ENCODE assay signal across 24 cellular contexts in the genomic region with DNA sequence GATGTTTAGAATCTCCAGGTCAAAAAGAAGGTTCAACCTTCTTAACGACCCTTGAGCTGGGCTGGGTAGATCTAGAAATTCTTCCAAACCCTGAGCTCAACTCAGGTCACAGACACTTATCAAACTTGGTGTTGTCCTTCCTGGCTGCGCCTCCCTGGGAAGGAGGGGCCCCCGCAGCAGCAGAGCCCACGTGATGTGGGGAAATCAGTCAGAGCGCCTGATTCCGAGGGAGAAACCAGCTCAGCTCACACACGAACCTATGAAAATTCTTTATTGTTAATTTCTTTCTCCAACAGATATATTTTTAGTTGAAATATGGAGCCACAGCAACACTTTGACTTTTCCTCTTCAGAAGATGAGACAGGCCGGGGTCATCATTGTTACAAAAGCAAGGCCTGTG. TPM values are rescaled to one million over a fixed set of nuclear protein-coding genes. Genes with fewer than 3 reads are reported as not detected.
DNase-seq lines count a peak whose midpoint lies in the region; TF ChIP-seq lines count a peak whose summit lies in the region.
"Had no signal": no experiment of that assay in that cellular context is flagged by ENCODE, and none has a peak within 500 bp of the region (broad histone marks: within the 10 kb centered on the region; RNA-seq: fewer than 3 reads in every experiment).

No MANE protein-coding gene starts in this region.

- H3K4me1 Mint-ChIP-seq in nephron progenitor cell, result peaks cover 47% of the 10 kb centered on the region
- H3K4me1 Mint-ChIP-seq in activated naive CD4-positive, alpha-beta T cell treated with anti-CD3 and anti-CD28 coated beads for 36 hours (ENCODE audit: low read depth), result peaks cover 9% of the 10 kb centered on the region

- H3K27ac ChIP-seq in BLaER1 treated with 17β-estradiol and CSF1 and Interleukin-3, amounts not matched to agents 10 nM and 100 nM, result no peak overlapping the region; a peak in 1 of 22 replicates
- H3K27ac ChIP-seq in OCI-LY1 (ENCODE audit: low read depth, low read length, poor library complexity, severe bottlenecking) (peak overlapping the region; percentile 100), angular gyrus (ENCODE audit: low read depth, low read length) (peak overlapping the region; percentile 91)
- H3K27ac ChIP-seq: breast epithelium, PC-9, sigmoid colon, VCaP had no signal

- intact Hi-C loops in activated naive CD4-positive, alpha-beta T cell treated with anti-CD3 and anti-CD28 coated beads for 36 hours (cut with micrococcal nuclease), result no loop called here

- H3K9me2 ChIP-seq in OCI-LY1 (ENCODE audit: low read depth, low read length), result no peaks in the 10 kb centered on the region

- no peak overlapping the region for H3K4me3 Mint-ChIP-seq in nephron progenitor cell
- no peak overlapping the region for H3K4me3 Mint-ChIP-seq in activated naive CD4-positive, alpha-beta T cell treated with anti-CD3 and anti-CD28 coated beads for 36 hours
- H3K4me3 Mint-ChIP-seq: activated CD4-positive, alpha-beta memory T cell treated with anti-CD3 and anti-CD28 coated beads for 36 hours; GM23338; naive thymus-derived CD8-positive, alpha-beta T cell had no signal

- no peak overlapping the region for H3K9ac ChIP-seq in BLaER1 treated with 17β-estradiol and CSF1 and Interleukin-3, amounts not matched to agents 10 nM and 100 nM
- H3K9ac ChIP-seq in OCI-LY1 (ENCODE audit: low read length), result peak overlapping the region; percentile 94

- H3K36me3 Mint-ChIP-seq in nephron progenitor cell (ENCODE audit: low read depth), result no peaks in the 10 kb centered on the region
- H3K36me3 Mint-ChIP-seq in activated naive CD4-positive, alpha-beta T cell treated with anti-CD3 and anti-CD28 coated beads for 36 hours (ENCODE audit: low read depth), result no peaks in the 10 kb centered on the region
- H3K36me3 Mint-ChIP-seq: activated CD4-positive, alpha-beta memory T cell treated with anti-CD3 and anti-CD28 coated beads for 36 hours; CD4-positive, CD25-positive, alpha-beta regulatory T cell; naive thymus-derived CD8-positive, alpha-beta T cell had no signal

- H3K36me3 ChIP-seq in BLaER1 treated with 17β-estradiol and CSF1 and Interleukin-3, amounts not matched to agents 10 nM and 100 nM, result peaks cover 0 to 5% (median 3%) of the 10 kb centered on the region in 11 experiments; a peak in 6 of 22 replicates
- peaks cover 16% of the 10 kb centered on the region for H3K36me3 ChIP-seq in OCI-LY1 (ENCODE audit: insufficient read depth, low read length)
- H3K36me3 ChIP-seq: breast epithelium, ovary, sigmoid colon had no signal

- CTCF ChIA-PET in activated naive CD4-positive, alpha-beta T cell treated with anti-CD3 and anti-CD28 coated beads for 36 hours (lab: Charles Lee), result interaction anchor here (0.6 to 0.8 kb wide), 2 partner anchors 94 to 123 kb away, joined by 3 read pairs; no protein-coding TSS in a partner anchor

- no peak for TF ChIP-seq CTCF in OCI-LY1 (IDR thresholded peaks at IDR 0.05; ENCODE audit: low read length)
- no peak for TF ChIP-seq CTCF in nephron progenitor cell (IDR thresholded peaks at IDR 0.05)

- DNase-seq in nephron progenitor cell (no peak), NOMO-1 (lab: John Stamatoyannopoulos, UW; ENCODE audit: unreplicated experiment in 2 of 2) (no peak), C1 segment of cervical spinal cord (lab: John Stamatoyannopoulos, UW) (no peak)
- no peak for DNase-seq in NK-92 treated with Interleukin-12 subunit alpha and Interleukin-12 subunit beta, amount 100 ng/mL, for 24 hours (lab: John Stamatoyannopoulos, UW)
- DNase-seq in activated naive CD4-positive, alpha-beta T cell treated with anti-CD3 and anti-CD28 coated beads for 36 hours, result no peak
- DNase-seq: activated CD4-positive, alpha-beta memory T cell treated with anti-CD3 and anti-CD28 coated beads for 36 hours; activated effector memory CD4-positive, alpha-beta T cell treated with anti-CD3 and anti-CD28 coated beads, Interleukin-2, amount 50 U/mL, for 16 hours; CD4-positive, CD25-positive, alpha-beta regulatory T cell; cortex of kidney; mesendoderm; MM.1S; naive thymus-derived CD8-positive, alpha-beta T cell; NCI-H146; NCI-H526 treated with DMSO at 0.1 percent for 48 hours; ovary; PC-9; sigmoid colon; T-helper 1 cell had no signal

- H3K27ac Mint-ChIP-seq in nephron progenitor cell, result peak overlapping the region; percentile 42
- H3K27ac Mint-ChIP-seq in activated naive CD4-positive, alpha-beta T cell treated with anti-CD3 and anti-CD28 coated beads for 36 hours, result no peak overlapping the region
- H3K27ac Mint-ChIP-seq: activated CD4-positive, alpha-beta memory T cell treated with anti-CD3 and anti-CD28 coated beads for 36 hours; GM23338 had no signal

- peaks cover 14% of the 10 kb centered on the region for H3K79me2 ChIP-seq in OCI-LY1 (ENCODE audit: insufficient read depth, low read length)

- peaks cover 0 to 17% (median 0%) of the 10 kb centered on the region in 11 experiments; a peak in 4 of 22 replicates for H4K20me1 ChIP-seq in BLaER1 treated with 17β-estradiol and CSF1 and Interleukin-3, amounts not matched to agents 10 nM and 100 nM
- no peaks in the 10 kb centered on the region for H4K20me1 ChIP-seq in OCI-LY1 (ENCODE audit: insufficient read depth, low read length)

- peaks cover 13% of the 10 kb centered on the region for H3K27me3 Mint-ChIP-seq in nephron progenitor cell (ENCODE audit: low read depth, poor library complexity)
- H3K27me3 Mint-ChIP-seq in activated naive CD4-positive, alpha-beta T cell treated with anti-CD3 and anti-CD28 coated beads for 36 hours (ENCODE audit: low read depth), result no peaks in the 10 kb centered on the region
- H3K27me3 Mint-ChIP-seq: activated CD4-positive, alpha-beta memory T cell treated with anti-CD3 and anti-CD28 coated beads for 36 hours; CD4-positive, CD25-positive, alpha-beta regulatory T cell had no signal

- peaks cover 0 to 6% (median 0%) of the 10 kb centered on the region in 11 experiments; a peak in 2 of 22 replicates for H3K27me3 ChIP-seq in BLaER1 treated with 17β-estradiol and CSF1 and Interleukin-3, amounts not matched to agents 10 nM and 100 nM
- H3K27me3 ChIP-seq in OCI-LY1 (ENCODE audit: insufficient read depth, low read length), result no peaks in the 10 kb centered on the region
- H3K27me3 ChIP-seq: breast epithelium, ovary, sigmoid colon had no signal

- H2AFZ ChIP-seq in OCI-LY1 (ENCODE audit: low read length), result no peak overlapping the region
- H2AFZ ChIP-seq: GM23338, PC-9 had no signal

- peaks cover 15% of the 10 kb centered on the region for H3F3A ChIP-seq in OCI-LY1 (ENCODE audit: insufficient read depth, low read length)

- peak overlapping the region in 7 of 11 experiments; percentile 73 to 97 (median 94); a peak in 9 of 22 replicates for H3K4me2 ChIP-seq in BLaER1 treated with 17β-estradiol and CSF1 and Interleukin-3, amounts not matched to agents 10 nM and 100 nM
- H3K4me2 ChIP-seq in OCI-LY1 (ENCODE audit: low read length), result peak overlapping the region; percentile 81
- H3K4me2 ChIP-seq: GM23338, PC-9 had no signal

- H3K4me3 ChIP-seq in BLaER1 treated with 17β-estradiol and CSF1 and Interleukin-3, amounts not matched to agents 10 nM and 100 nM, result no peak overlapping the region
- peak overlapping the region; percentile 70 for H3K4me3 ChIP-seq in OCI-LY1 (ENCODE audit: low read depth, low read length, poor library complexity, severe bottlenecking)
- H3K4me3 ChIP-seq: breast epithelium, GM23338, ovary, PC-9, sigmoid colon had no signal

- H3K9me3 ChIP-seq in BLaER1 treated with 17β-estradiol and CSF1 and Interleukin-3, amounts not matched to agents 10 nM and 100 nM (replicated peaks in 1 of 11), result peaks cover 0 to 3% (median under 1%) of the 10 kb centered on the region in 11 experiments; a peak in 9 of 22 replicates
- H3K9me3 ChIP-seq in OCI-LY1 (ENCODE audit: low read length), result peaks cover 4% of the 10 kb centered on the region
- H3K9me3 ChIP-seq: breast epithelium, ovary, sigmoid colon had no signal

- no peaks in the 10 kb centered on the region for H3K9me3 Mint-ChIP-seq in nephron progenitor cell
- no peaks in the 10 kb centered on the region for H3K9me3 Mint-ChIP-seq in activated naive CD4-positive, alpha-beta T cell treated with anti-CD3 and anti-CD28 coated beads for 36 hours
- H3K9me3 Mint-ChIP-seq: activated CD4-positive, alpha-beta memory T cell treated with anti-CD3 and anti-CD28 coated beads for 36 hours; CD4-positive, CD25-positive, alpha-beta regulatory T cell; GM23338 had no signal

- H3K4me1 ChIP-seq in BLaER1 treated with 17β-estradiol and CSF1 and Interleukin-3, amounts not matched to agents 10 nM and 100 nM, result peaks cover 11 to 80% (median 68%) of the 10 kb centered on the region in 10 experiments
- H3K4me1 ChIP-seq in OCI-LY1 (ENCODE audit: insufficient read depth, low read length, severe bottlenecking), result peaks cover 86% of the 10 kb centered on the region

RNA-seq across cellular contexts. Expression of gene CLSTN1, which starts 24.3 kb away (rescaled TPM):
- total RNA-seq in activated naive CD4-positive, alpha-beta T cell treated with anti-CD3 and anti-CD28 coated beads for 36 hours, result 10 to 100 TPM; 24.0 to 24.9 TPM

Comparison
In these comparisons a context has a peak if more than half of its experiments do, and no peak if none do; other contexts are left out.
1. H3K27ac ChIP-seq: peak in OCI-LY1 (single experiment) and angular gyrus (single experiment); none in BLaER1 treated with 17β-estradiol and CSF1 and Interleukin-3, amounts not matched to agents 10 nM and 100 nM (0 of 11).